In genomic region chr5:151079838-151080619, GRCh38 we compare ENCODE assay signal across 8 cellular contexts. TPM values are rescaled to one million over a fixed set of nuclear protein-coding genes. Genes with fewer than 3 reads are reported as not detected.
DNase-seq lines count a peak whose midpoint lies in the region; ATAC-seq and TF ChIP-seq lines count a peak whose summit lies in the region.

No MANE protein-coding gene starts in this region.

- no peak for DNase-seq in CD4-positive, alpha-beta T cell
- DNase-seq in HL-60 (ENCODE audit: low read depth in 1 of 2, low spot score in 1 of 2) = no peak
- DNase-seq in activated T-cell treated with anti-CD3 and anti-CD28 coated beads, Interleukin-2, amount 50 U/mL, for 48 hours = peak; percentile 69 to 70
- no peak for DNase-seq in glutamatergic neuron
- DNase-seq in activated CD4-positive, CD25-positive, alpha-beta regulatory T cell (lab: John Stamatoyannopoulos, UW) = no peak
- no peak for DNase-seq in activated gamma-delta T cell treated with Interleukin-2 at 50 U/mL for 16 hours
- DNase-seq in foreskin melanocyte = no peak

- H3K9me3 Mint-ChIP-seq in CD4-positive, alpha-beta T cell = no peaks in the 10 kb centered on the region
- H3K9me3 Mint-ChIP-seq in glutamatergic neuron (ENCODE audit: unreplicated experiment) = peaks cover 4% of the 10 kb centered on the region

- peaks cover 48% of the 10 kb centered on the region for H3K36me3 Mint-ChIP-seq in CD4-positive, alpha-beta T cell (ENCODE audit: low read depth)
- no peaks in the 10 kb centered on the region for H3K36me3 Mint-ChIP-seq in glutamatergic neuron (ENCODE audit: unreplicated experiment)

- intact Hi-C loops in CD4-positive, alpha-beta T cell (cut with DNase I, micrococcal nuclease) = loop anchor here (2.0 to 10.0 kb wide), 3 partner anchors 132 to 675 kb away; partner anchors contain the start of genes ATOX1 (in 1 of the 2) and GM2A (in 1 of the 2)

- H3K9ac ChIP-seq in skeletal muscle satellite cell (ENCODE audit: low read depth, low read length) = peak overlapping the region; percentile 99

- peak overlapping the region; percentile 97 for H3K4me3 Mint-ChIP-seq in CD4-positive, alpha-beta T cell
- peak overlapping the region; percentile 90 for H3K4me3 Mint-ChIP-seq in glutamatergic neuron (ENCODE audit: unreplicated experiment)

- no peaks in the 10 kb centered on the region for H3K9me3 ChIP-seq in CD4-positive, alpha-beta T cell (ENCODE audit: control insufficient read depth, low read length)
- H3K9me3 ChIP-seq in skeletal muscle satellite cell (replicated peaks; ENCODE audit: low read length) = no peaks in the 10 kb centered on the region

- no peaks in the 10 kb centered on the region for H3K27me3 ChIP-seq in CD4-positive, alpha-beta T cell (ENCODE audit: control insufficient read depth, insufficient read depth, low read length)
- H3K27me3 ChIP-seq in HL-60 (ENCODE audit: insufficient read depth, poor library complexity, severe bottlenecking) (no peaks in the 10 kb centered on the region), skeletal muscle satellite cell (ENCODE audit: control insufficient read depth, insufficient read depth, low read length) (no peaks in the 10 kb centered on the region)

- H3K4me3 ChIP-seq in HL-60 (replicated peaks; ENCODE audit: insufficient read depth, low read length) (peak overlapping the region; percentile 89), skeletal muscle satellite cell (ENCODE audit: low read length) (peak overlapping the region; percentile 93)

- H3K4me1 ChIP-seq in skeletal muscle satellite cell (ENCODE audit: control insufficient read depth, insufficient read depth, low read length) = peaks cover 84% of the 10 kb centered on the region

- POLR2A ChIA-PET in CD4-positive, alpha-beta T cell (lab: Charles Lee) = interaction anchor here (0.9 to 2.7 kb wide), 13 partner anchors 9 to 379 kb away, joined by 3 to 16 read pairs (median 5); partner anchors contain the start of genes CCDC69 and RBM22

- H3K27ac ChIP-seq in CD4-positive, alpha-beta T cell (ENCODE audit: low read depth, low read length) = peak overlapping the region; percentile 97
- peak overlapping the region; percentile 98 for H3K27ac ChIP-seq in HL-60 (replicated peaks)

- CTCF ChIA-PET in CD4-positive, alpha-beta T cell (lab: Charles Lee) = interaction anchor here (1.3 to 2.6 kb wide), 2 partner anchors 33 to 35 kb away, joined by 4 to 13 read pairs; no protein-coding TSS in a partner anchor

- TF ChIP-seq CTCF in CD4-positive, alpha-beta T cell (IDR thresholded peaks at IDR 0.05) = no peak
- TF ChIP-seq CTCF in HL-60 (IDR thresholded peaks at IDR 0.05; ENCODE audit: insufficient read depth, low read length) = no peak
- no peak for TF ChIP-seq CTCF in glutamatergic neuron (IDR thresholded peaks at IDR 0.05; ENCODE audit: partially characterized antibody, unreplicated experiment)

- no peaks in the 10 kb centered on the region for H3K36me3 ChIP-seq in skeletal muscle satellite cell (ENCODE audit: insufficient read depth, low read length)

- no peak for ATAC-seq in CD4-positive, alpha-beta T cell (ENCODE audit: poor library complexity)

- peak overlapping the region; percentile 87 for H3K27ac Mint-ChIP-seq in CD4-positive, alpha-beta T cell
- peak overlapping the region; percentile 92 for H3K27ac Mint-ChIP-seq in glutamatergic neuron (ENCODE audit: unreplicated experiment)

- no peaks in the 10 kb centered on the region for H3K27me3 Mint-ChIP-seq in CD4-positive, alpha-beta T cell
- peaks cover 7% of the 10 kb centered on the region for H3K27me3 Mint-ChIP-seq in glutamatergic neuron (ENCODE audit: unreplicated experiment)

- peak overlapping the region; percentile 98 for H3K4me2 ChIP-seq in skeletal muscle satellite cell (ENCODE audit: low read length)

- peaks cover 88% of the 10 kb centered on the region for H3K4me1 Mint-ChIP-seq in CD4-positive, alpha-beta T cell (ENCODE audit: low read depth)
- H3K4me1 Mint-ChIP-seq in glutamatergic neuron (ENCODE audit: low read depth, unreplicated experiment) = peaks cover 19% of the 10 kb centered on the region

RNA-seq across cellular contexts. Expression of gene TNIP1, which starts 0.8 kb away (rescaled TPM):
- 100 to 1,000 TPM; 110 to 115 TPM for total RNA-seq in CD4-positive, alpha-beta T cell
- 34.1 TPM for total RNA-seq in glutamatergic neuron (ENCODE audit: unreplicated experiment)
- total RNA-seq in skeletal muscle satellite cell (2012; rRNA removed) = 61.3 and 64.7 TPM in 2 replicates

RNA-seq across cellular contexts. Expression of gene GPX3, which starts 59.6 kb away (rescaled TPM):
- under 1 TPM in 1 of 2 experiments, not detected in 1; 0.58 TPM for total RNA-seq in CD4-positive, alpha-beta T cell
- 20.4 TPM for total RNA-seq in glutamatergic neuron (ENCODE audit: unreplicated experiment)
- 4.3 and 15.7 TPM in 2 replicates for total RNA-seq in skeletal muscle satellite cell (2012; rRNA removed)

Comparison
In these comparisons a context has a peak if more than half of its experiments do, and no peak if none do; other contexts are left out.
1. DNase-seq: peak in activated T-cell treated with anti-CD3 and anti-CD28 coated beads, Interleukin-2, amount 50 U/mL, for 48 hours (2 of 2); none in CD4-positive, alpha-beta T cell (0 of 10), HL-60 (0 of 2), glutamatergic neuron (single experiment), activated CD4-positive, CD25-positive, alpha-beta regulatory T cell (0 of 4), activated gamma-delta T cell treated with Interleukin-2 at 50 U/mL for 16 hours (single experiment) and foreskin melanocyte (single experiment).
2. RNA of gene GPX3, which starts 59.6 kb away (total RNA-seq): 20.4 TPM in glutamatergic neuron (single experiment); 0.58 TPM in CD4-positive, alpha-beta T cell; every median in the first group is over 10 times any median in the second.